Comparison of ENCODE assay signal across 8 cellular contexts in genomic region chr10:108544500-108545120, GRCh38.
DNase-seq lines count a peak whose midpoint lies in the region; ATAC-seq, FAIRE-seq and TF ChIP-seq lines count a peak whose summit lies in the region.

No MANE protein-coding gene starts in this region.

- peak; percentile 56 to 74 for TF ChIP-seq CTCF in endothelial cell of umbilical vein (IDR thresholded peaks at IDR 0.05; ENCODE audit: extremely low read depth in 1 of 2, insufficient read depth in 1 of 2, low read depth in 1 of 2, low read length in 2 of 2)
- TF ChIP-seq CTCF in mucosa of descending colon (IDR thresholded peaks at IDR 0.05): peak; percentile 72
- TF ChIP-seq CTCF in uterus (IDR thresholded peaks at IDR 0.05): peak; percentile 22 to 65 (median 48)

- no peak overlapping the region for H3K27ac ChIP-seq in SJCRH30
- no peak overlapping the region for H3K27ac ChIP-seq in endothelial cell of umbilical vein (ENCODE audit: insufficient read depth, low read depth, low read length)
- no peak overlapping the region for H3K27ac ChIP-seq in uterus

- H3K4me1 ChIP-seq in SJCRH30 (no peaks in the 10 kb centered on the region), endothelial cell of umbilical vein (ENCODE audit: control insufficient read depth, extremely low read depth, insufficient read depth, low read length) (no peaks in the 10 kb centered on the region), mucosa of descending colon (ENCODE audit: low read depth) (no peaks in the 10 kb centered on the region), uterus (no peaks in the 10 kb centered on the region)

- H3K9me3 ChIP-seq in SJCRH30 (replicated peaks) (no peaks in the 10 kb centered on the region), endothelial cell of umbilical vein (replicated peaks; ENCODE audit: control insufficient read depth, insufficient read depth, low read length) (no peaks in the 10 kb centered on the region), mucosa of descending colon (no peaks in the 10 kb centered on the region), uterus (no peaks in the 10 kb centered on the region)

- H3K4me2 ChIP-seq in endothelial cell of umbilical vein (ENCODE audit: insufficient read depth, low read length): no peak overlapping the region

- H3K4me3 ChIP-seq in SJCRH30 (no peak overlapping the region), endothelial cell of umbilical vein (replicated peaks in 1 of 3; ENCODE audit: insufficient read depth in 1 of 3, low read depth in 1 of 3, low read length in 3 of 3) (no peak overlapping the region), mucosa of descending colon (no peak overlapping the region), uterus (no peak overlapping the region)

- DNase-seq in activated CD4-positive, alpha-beta T cell treated with anti-CD3 and anti-CD28 coated beads, Interleukin-2, amount 10 ng/mL, durations not matched to agents 24 days and 14 days: peak; percentile 78
- no peak for DNase-seq in activated CD4-positive, alpha-beta T cell treated with anti-CD3 and anti-CD28 coated beads, Interleukin-2, amount 50 U/mL, for 4 hours
- DNase-seq in HuH-7 (ENCODE audit: low spot score) (peak; percentile 5), SJCRH30 (peak; percentile 53 to 79), endothelial cell of umbilical vein (ENCODE audit: low read depth, low spot score) (peak; percentile 9), mucosa of descending colon (peak; percentile 52 to 78 (median 73)), uterus (peak in 1 of 2 donors; percentile 44)

- CTCF ChIA-PET in endothelial cell of umbilical vein (lab: Charles Lee): no interaction called here

- H3K79me2 ChIP-seq in endothelial cell of umbilical vein (ENCODE audit: control insufficient read depth, insufficient read depth, low read length): no peaks in the 10 kb centered on the region

- no peak overlapping the region for H3K27ac Mint-ChIP-seq in activated CD4-positive, alpha-beta T cell treated with anti-CD3 and anti-CD28 coated beads, Interleukin-2, amount 10 ng/mL, durations not matched to agents 24 days and 14 days

- dilution Hi-C loops in endothelial cell of umbilical vein (cut with MboI; ENCODE audit: extremely low pct_ligation_motif_present, low sequenced_read_pairs): no loop called here

- no peaks in the 10 kb centered on the region for H4K20me1 ChIP-seq in endothelial cell of umbilical vein (replicated peaks; ENCODE audit: control insufficient read depth, extremely low read depth, insufficient read depth, low read length)

- intact Hi-C loops in activated CD4-positive, alpha-beta T cell treated with anti-CD3 and anti-CD28 coated beads, Interleukin-2, amount 10 ng/mL, durations not matched to agents 24 days and 14 days (cut with micrococcal nuclease): loop anchor here (2.0 kb wide), 1 partner anchor 1834 kb away; no protein-coding TSS in a partner anchor
- intact Hi-C loops in endothelial cell of umbilical vein (cut with micrococcal nuclease): no loop called here
- intact Hi-C loops in mucosa of descending colon (cut with DNase I, micrococcal nuclease): no loop called here
- intact Hi-C loops in uterus (cut with DNase I; ENCODE audit: low total_unique reads): no loop called here

- TF ChIP-seq POLR2A in endothelial cell of umbilical vein (IDR thresholded peaks at IDR 0.05; ENCODE audit: low read depth, low read length): no peak
- TF ChIP-seq POLR2A in uterus (IDR thresholded peaks at IDR 0.05): no peak

- H3K9me3 Mint-ChIP-seq in activated CD4-positive, alpha-beta T cell treated with anti-CD3 and anti-CD28 coated beads, Interleukin-2, amount 10 ng/mL, durations not matched to agents 24 days and 14 days: no peaks in the 10 kb centered on the region

- POLR2A ChIA-PET in endothelial cell of umbilical vein (lab: Charles Lee): no interaction called here

- H3K36me3 ChIP-seq in SJCRH30: no peaks in the 10 kb centered on the region
- no peaks in the 10 kb centered on the region for H3K36me3 ChIP-seq in endothelial cell of umbilical vein (ENCODE audit: control insufficient read depth in 2 of 2, extremely low read depth in 1 of 2, insufficient read depth in 2 of 2, low read length in 2 of 2)
- H3K36me3 ChIP-seq in mucosa of descending colon (ENCODE audit: low read depth): no peaks in the 10 kb centered on the region
- no peaks in the 10 kb centered on the region for H3K36me3 ChIP-seq in uterus

- H3K4me1 Mint-ChIP-seq in activated CD4-positive, alpha-beta T cell treated with anti-CD3 and anti-CD28 coated beads, Interleukin-2, amount 10 ng/mL, durations not matched to agents 24 days and 14 days: no peaks in the 10 kb centered on the region

- H3K36me3 Mint-ChIP-seq in activated CD4-positive, alpha-beta T cell treated with anti-CD3 and anti-CD28 coated beads, Interleukin-2, amount 10 ng/mL, durations not matched to agents 24 days and 14 days (ENCODE audit: low read depth): no peaks in the 10 kb centered on the region

- no peak overlapping the region for H3K9ac ChIP-seq in endothelial cell of umbilical vein (replicated peaks; ENCODE audit: extremely low read depth, insufficient read depth, low read length)

- no TSS peak for BruUV-seq in endothelial cell of umbilical vein (replicated peaks; lab: Mats Ljungman, UMichigan)

- H3K27me3 Mint-ChIP-seq in activated CD4-positive, alpha-beta T cell treated with anti-CD3 and anti-CD28 coated beads, Interleukin-2, amount 10 ng/mL, durations not matched to agents 24 days and 14 days: no peaks in the 10 kb centered on the region

- FAIRE-seq in endothelial cell of umbilical vein (lab: Jason Lieb, UNC): peak; percentile 63

- H3K27me3 ChIP-seq in SJCRH30: no peaks in the 10 kb centered on the region
- no peaks in the 10 kb centered on the region for H3K27me3 ChIP-seq in endothelial cell of umbilical vein (ENCODE audit: control insufficient read depth in 2 of 2, insufficient read depth in 2 of 2, low read length in 2 of 2)
- no peaks in the 10 kb centered on the region for H3K27me3 ChIP-seq in uterus

- no peak overlapping the region for H3K4me3 Mint-ChIP-seq in activated CD4-positive, alpha-beta T cell treated with anti-CD3 and anti-CD28 coated beads, Interleukin-2, amount 10 ng/mL, durations not matched to agents 24 days and 14 days

- no peak overlapping the region for H2AFZ ChIP-seq in endothelial cell of umbilical vein (ENCODE audit: low read depth, low read length)

- no peaks in the 10 kb centered on the region for H3K9me1 ChIP-seq in endothelial cell of umbilical vein (replicated peaks; ENCODE audit: control insufficient read depth, extremely low read depth, insufficient read depth, low read length)

- ATAC-seq in GM21723 (IDR thresholded peaks at IDR 0.05; ENCODE audit: unreplicated experiment) (peak; percentile 77), mucosa of descending colon (peak; percentile 76)

TF ChIP-seq in endothelial cell of umbilical vein, 7 proteins besides CTCF, POLR2A, EP300 and RAD21:
- TF ChIP-seq EZH2 (IDR thresholded peaks at IDR 0.05; ENCODE audit: borderline replicate concordance, low read depth, low read length, severe bottlenecking): no peak
- TF ChIP-seq FOS (IDR thresholded peaks at IDR 0.05; ENCODE audit: borderline replicate concordance, insufficient read depth, low read length): no peak
- TF ChIP-seq POLR2AphosphoS5 (IDR thresholded peaks at IDR 0.05; ENCODE audit: insufficient read depth, low read depth, low read length): no peak
- TF ChIP-seq GATA2 (IDR thresholded peaks at IDR 0.05; ENCODE audit: insufficient read depth, insufficient read length, low read depth, low read length): no peak
- no peak for TF ChIP-seq MYC (IDR thresholded peaks at IDR 0.05; ENCODE audit: low read depth, low read length)
- no peak for TF ChIP-seq JUN (IDR thresholded peaks at IDR 0.05; ENCODE audit: borderline replicate concordance, insufficient read depth, insufficient read length, low read depth)
- TF ChIP-seq MAX (IDR thresholded peaks at IDR 0.05; ENCODE audit: insufficient read depth, insufficient read length): no peak
TF ChIP-seq in endothelial cell of umbilical vein: peak in this region for 0.

Comparison
In these comparisons a context has a peak if more than half of its experiments do, and no peak if none do; other contexts are left out.
1. DNase-seq: peak in activated CD4-positive, alpha-beta T cell treated with anti-CD3 and anti-CD28 coated beads, Interleukin-2, amount 10 ng/mL, durations not matched to agents 24 days and 14 days (single experiment), HuH-7 (single experiment), SJCRH30 (2 of 2), endothelial cell of umbilical vein (single experiment) and mucosa of descending colon (3 of 3); none in activated CD4-positive, alpha-beta T cell treated with anti-CD3 and anti-CD28 coated beads, Interleukin-2, amount 50 U/mL, for 4 hours (0 of 2).
2. Peak in every context shown above with its lines, with median percentiles within 50 percentile points of each other: CTCF ChIP-seq.